28 cellular contexts compared by ENCODE assay signal in genomic region chr5:9380108-9380507, GRCh38.
DNase-seq lines count a peak whose midpoint lies in the region; ATAC-seq, FAIRE-seq and TF ChIP-seq lines count a peak whose summit lies in the region.
"Had no signal": no experiment of that assay in that cellular context is flagged by ENCODE, and none has a peak within 500 bp of the region (broad histone marks: within the 10 kb centered on the region; RNA-seq: fewer than 3 reads in every experiment).

No MANE protein-coding gene starts in this region.

- H3K27ac ChIP-seq in breast epithelium (no peak overlapping the region), lower lobe of right lung (no peak overlapping the region)
- H3K27ac ChIP-seq: 22Rv1, KMS-11, neutrophil, psoas muscle, vagina had no signal

- TF ChIP-seq POLR2A in breast epithelium (IDR thresholded peaks at IDR 0.05), result no peak

- H3K9me3 ChIP-seq in breast epithelium, result no peaks in the 10 kb centered on the region
- no peaks in the 10 kb centered on the region for H3K9me3 ChIP-seq in lower lobe of right lung
- H3K9me3 ChIP-seq: neutrophil, psoas muscle, vagina had no signal

- no peak for TF ChIP-seq CTCF in MCF 10A (IDR thresholded peaks at IDR 0.05; ENCODE audit: unreplicated experiment)
- no peak for TF ChIP-seq CTCF in breast epithelium (IDR thresholded peaks at IDR 0.05)
- TF ChIP-seq CTCF in bronchial epithelial cell (IDR thresholded peaks at IDR 0.05; ENCODE audit: insufficient read depth, low read length, severe bottlenecking), result no peak
- TF ChIP-seq CTCF in lower lobe of right lung (IDR thresholded peaks at IDR 0.05), result no peak

- H3K4me3 ChIP-seq in breast epithelium (no peak overlapping the region), bronchial epithelial cell (ENCODE audit: low read depth, low read length) (no peak overlapping the region), lower lobe of right lung (no peak overlapping the region)
- H3K4me3 ChIP-seq: psoas muscle, vagina had no signal

- ATAC-seq in lower lobe of right lung (peak; percentile 62 to 70), HG02840 (IDR thresholded peaks at IDR 0.05; ENCODE audit: low FRiP score, unreplicated experiment) (no peak)
- ATAC-seq: activated CD4-positive, alpha-beta T cell treated with anti-CD3 and anti-CD28 coated beads for 36 hours; left colon; psoas muscle; SK-N-SH treated with all-trans-retinoic acid at 6 μM for 48 hours had no signal

- peaks cover 7% of the 10 kb centered on the region for H3K9me3 Mint-ChIP-seq in MCF 10A (ENCODE audit: unreplicated experiment)

- H3K4me1 Mint-ChIP-seq in MCF 10A (ENCODE audit: insufficient read depth, unreplicated experiment), result peaks cover 29% of the 10 kb centered on the region
- H3K4me1 Mint-ChIP-seq: activated CD4-positive, alpha-beta T cell treated with anti-CD3 and anti-CD28 coated beads for 36 hours; CD4-positive, CD25-positive, alpha-beta regulatory T cell had no signal

- intact Hi-C loops in MCF 10A (cut with micrococcal nuclease) (no loop called here), breast epithelium (cut with DNase I; ENCODE audit: low total_unique reads) (no loop called here), lower lobe of right lung (cut with DNase I) (no loop called here)

- POLR2A ChIA-PET in MCF 10A (lab: Yijun Ruan, JAX), result interaction anchor here (1.0 kb wide), 1 partner anchor 34 kb away, joined by 3 read pairs; no protein-coding TSS in a partner anchor

- no TSS peak for BruUV-seq in MCF 10A (replicated peaks; lab: Mats Ljungman, UMichigan)

- no peak for FAIRE-seq in bronchial epithelial cell (lab: Jason Lieb, UNC)
- FAIRE-seq: endothelial cell of umbilical vein, GM12892 had no signal

- no peaks in the 10 kb centered on the region for H3K36me3 ChIP-seq in breast epithelium
- H3K36me3 ChIP-seq in bronchial epithelial cell (ENCODE audit: control insufficient read depth, insufficient read depth, low read length), result no peaks in the 10 kb centered on the region
- no peaks in the 10 kb centered on the region for H3K36me3 ChIP-seq in lower lobe of right lung
- H3K36me3 ChIP-seq: neutrophil had no signal

- CTCF ChIA-PET in MCF 10A (lab: Yijun Ruan, JAX), result no interaction called here

- peak; percentile 92 for DNase-seq in MCF 10A (ENCODE audit: unreplicated experiment)
- DNase-seq in breast epithelium (ENCODE audit: low spot score in 2 of 2), result no peak
- DNase-seq in bronchial epithelial cell (ENCODE audit: low read depth), result peak; percentile 92
- DNase-seq in lower lobe of right lung, result no peak
- DNase-seq in hypothalamus (lab: John Stamatoyannopoulos, UW), result no peak
- no peak for DNase-seq in stimulated activated CD4-positive, alpha-beta T cell treated with anti-CD3 and anti-CD28 coated beads, Interleukin-12 subunit alpha, Interleukin-12 subunit beta, amount 100 ng/mL, for 4 hours
- DNase-seq in GDM1 (lab: John Stamatoyannopoulos, UW), result no peak
- DNase-seq: activated CD4-positive, alpha-beta T cell treated with anti-CD3 and anti-CD28 coated beads for 36 hours; activated gamma-delta T cell; CD4-positive, CD25-positive, alpha-beta regulatory T cell; foreskin melanocyte; GOT3; left colon; mesenchymal stem cell; NCI-H1436; NCI-H2081 treated with DMSO at 0.1 percent for 48 hours; NCI-H345; NCI-H748 treated with DMSO at 0.1 percent for 48 hours; psoas muscle; stimulated activated naive CD4-positive, alpha-beta T cell treated with Interleukin-2 at 50 U/mL for 16 hours had no signal

- H3K4me3 Mint-ChIP-seq in MCF 10A (ENCODE audit: unreplicated experiment), result peak overlapping the region; percentile 25
- H3K4me3 Mint-ChIP-seq: activated CD4-positive, alpha-beta T cell treated with anti-CD3 and anti-CD28 coated beads for 36 hours; CD4-positive, CD25-positive, alpha-beta regulatory T cell had no signal

- no peaks in the 10 kb centered on the region for H3K36me3 Mint-ChIP-seq in MCF 10A (ENCODE audit: insufficient read depth, unreplicated experiment)
- H3K36me3 Mint-ChIP-seq: CD4-positive, CD25-positive, alpha-beta regulatory T cell had no signal

- H3K4me1 ChIP-seq in breast epithelium (no peaks in the 10 kb centered on the region), lower lobe of right lung (no peaks in the 10 kb centered on the region)
- H3K4me1 ChIP-seq: psoas muscle, vagina had no signal

- peak overlapping the region; percentile 85 for H3K27ac Mint-ChIP-seq in MCF 10A (ENCODE audit: low read depth, unreplicated experiment)
- H3K27ac Mint-ChIP-seq: activated CD4-positive, alpha-beta T cell treated with anti-CD3 and anti-CD28 coated beads for 36 hours had no signal

- H3K27me3 ChIP-seq in breast epithelium, result no peaks in the 10 kb centered on the region
- H3K27me3 ChIP-seq in bronchial epithelial cell (ENCODE audit: control insufficient read depth, insufficient read depth, low read length), result no peaks in the 10 kb centered on the region
- H3K27me3 ChIP-seq in lower lobe of right lung (ENCODE audit: low read depth), result no peaks in the 10 kb centered on the region
- H3K27me3 ChIP-seq: neutrophil, vagina had no signal

- no peaks in the 10 kb centered on the region for H3K27me3 Mint-ChIP-seq in MCF 10A (ENCODE audit: insufficient read depth, unreplicated experiment)
- H3K27me3 Mint-ChIP-seq: activated CD4-positive, alpha-beta T cell treated with anti-CD3 and anti-CD28 coated beads for 36 hours; CD4-positive, CD25-positive, alpha-beta regulatory T cell had no signal

Comparison
In these comparisons a context has a peak if more than half of its experiments do, and no peak if none do; other contexts are left out.
1. DNase-seq: peak in MCF 10A (single experiment) and bronchial epithelial cell (single experiment); none in breast epithelium (0 of 2), lower lobe of right lung (single experiment), hypothalamus (0 of 51), stimulated activated CD4-positive, alpha-beta T cell treated with anti-CD3 and anti-CD28 coated beads, Interleukin-12 subunit alpha, Interleukin-12 subunit beta, amount 100 ng/mL, for 4 hours (single experiment) and GDM1 (single experiment).